ENCODE assay signal across 8 cellular contexts in the genomic region with DNA sequence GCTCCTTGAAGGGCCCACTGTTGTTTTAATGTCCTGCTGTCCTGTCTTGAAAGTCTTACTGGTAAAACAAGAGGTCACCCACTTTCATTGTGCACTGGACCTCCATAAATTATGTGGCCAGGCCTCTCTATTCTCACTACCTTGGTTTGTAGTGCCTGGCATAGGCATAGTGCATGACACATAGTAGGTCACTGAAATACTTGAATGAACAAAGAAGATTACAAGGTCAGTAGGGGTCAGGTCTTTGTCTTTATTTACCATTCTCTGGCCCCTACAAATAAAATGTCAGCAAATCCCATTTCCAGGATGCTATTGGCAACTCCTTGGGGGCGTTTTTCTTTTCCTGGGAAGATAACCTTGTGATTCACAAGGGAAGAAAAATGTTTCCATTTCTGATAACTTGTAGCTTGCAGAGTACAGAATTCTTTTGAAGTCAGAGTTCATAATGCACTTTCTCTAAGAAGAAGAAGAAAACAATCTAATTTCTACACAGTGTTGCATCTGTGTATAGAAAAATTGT. TPM values are rescaled to one million over a fixed set of nuclear protein-coding genes. Genes with fewer than 3 reads are reported as not detected.
A peak's percentile ranks its signal among the peaks of the same experiment; 100 is the strongest.
DNase-seq lines count a peak whose midpoint lies in the region; ATAC-seq and TF ChIP-seq lines count a peak whose summit lies in the region.

No MANE protein-coding gene starts in this region.

- H3K4me3 Mint-ChIP-seq in activated T-cell treated with anti-CD3 and anti-CD28 coated beads, Interleukin-2, amount 50 U/mL, for 24 hours = peak overlapping the region; percentile 95
- H3K4me3 Mint-ChIP-seq in activated naive CD8-positive, alpha-beta T cell treated with anti-CD3 and anti-CD28 coated beads, Interleukin-2, amount 10 ng/mL, durations not matched to agents 7 days and 5 days = peak overlapping the region; percentile 95
- peak overlapping the region; percentile 92 to 99 (median 93) for H3K4me3 Mint-ChIP-seq in immature natural killer cell

- intact Hi-C loops in testis (cut with DNase I; ENCODE audit: low total_unique reads) = no loop called here

- no peaks in the 10 kb centered on the region for H3K9me3 ChIP-seq in testis

- peak overlapping the region; percentile 78 to 88 for H3K27ac ChIP-seq in testis

- H3K9me3 Mint-ChIP-seq in activated T-cell treated with anti-CD3 and anti-CD28 coated beads, Interleukin-2, amount 50 U/mL, for 24 hours = no peaks in the 10 kb centered on the region
- no peaks in the 10 kb centered on the region for H3K9me3 Mint-ChIP-seq in activated naive CD8-positive, alpha-beta T cell treated with anti-CD3 and anti-CD28 coated beads, Interleukin-2, amount 10 ng/mL, durations not matched to agents 7 days and 5 days
- H3K9me3 Mint-ChIP-seq in immature natural killer cell = no peaks in the 10 kb centered on the region

- peaks cover 62% of the 10 kb centered on the region for H3K36me3 Mint-ChIP-seq in activated T-cell treated with anti-CD3 and anti-CD28 coated beads, Interleukin-2, amount 50 U/mL, for 24 hours (ENCODE audit: low read depth)
- H3K36me3 Mint-ChIP-seq in activated naive CD8-positive, alpha-beta T cell treated with anti-CD3 and anti-CD28 coated beads, Interleukin-2, amount 10 ng/mL, durations not matched to agents 7 days and 5 days = peaks cover 34% of the 10 kb centered on the region
- H3K36me3 Mint-ChIP-seq in immature natural killer cell = peaks cover 13 to 32% (median 23%) of the 10 kb centered on the region in 3 donors

- no peak for TF ChIP-seq POLR2A in testis (IDR thresholded peaks at IDR 0.05)

- POLR2A ChIA-PET in activated naive CD8-positive, alpha-beta T cell treated with anti-CD3 and anti-CD28 coated beads, Interleukin-2, amount 10 ng/mL, durations not matched to agents 7 days and 5 days (lab: Charles Lee) = interaction anchor here (1.4 to 2.3 kb wide), 4 partner anchors 11 to 64 kb away, joined by 3 to 13 read pairs (median 5); no protein-coding TSS in a partner anchor

- H3K4me1 Mint-ChIP-seq in activated T-cell treated with anti-CD3 and anti-CD28 coated beads, Interleukin-2, amount 50 U/mL, for 24 hours (ENCODE audit: low read depth) = peaks cover 42% of the 10 kb centered on the region
- peaks cover 40% of the 10 kb centered on the region for H3K4me1 Mint-ChIP-seq in activated naive CD8-positive, alpha-beta T cell treated with anti-CD3 and anti-CD28 coated beads, Interleukin-2, amount 10 ng/mL, durations not matched to agents 7 days and 5 days
- peaks cover 43 to 67% of the 10 kb centered on the region in 2 donors for H3K4me1 Mint-ChIP-seq in immature natural killer cell

- H3K27me3 Mint-ChIP-seq in activated T-cell treated with anti-CD3 and anti-CD28 coated beads, Interleukin-2, amount 50 U/mL, for 24 hours = no peaks in the 10 kb centered on the region
- H3K27me3 Mint-ChIP-seq in activated naive CD8-positive, alpha-beta T cell treated with anti-CD3 and anti-CD28 coated beads, Interleukin-2, amount 10 ng/mL, durations not matched to agents 7 days and 5 days = peaks cover 2% of the 10 kb centered on the region
- peaks cover 0 to 7% (median 3%) of the 10 kb centered on the region in 3 donors for H3K27me3 Mint-ChIP-seq in immature natural killer cell (ENCODE audit: low read depth in 3 of 3)

- no peaks in the 10 kb centered on the region for H3K36me3 ChIP-seq in testis (ENCODE audit: low read depth, missing control alignments)

- H3K4me3 ChIP-seq in testis = peak overlapping the region; percentile 86 to 91

- peaks cover 20% of the 10 kb centered on the region for H3K4me1 ChIP-seq in testis

- H3K27ac Mint-ChIP-seq in activated T-cell treated with anti-CD3 and anti-CD28 coated beads, Interleukin-2, amount 50 U/mL, for 24 hours = peak overlapping the region; percentile 96
- H3K27ac Mint-ChIP-seq in activated naive CD8-positive, alpha-beta T cell treated with anti-CD3 and anti-CD28 coated beads, Interleukin-2, amount 10 ng/mL, durations not matched to agents 7 days and 5 days = peak overlapping the region; percentile 91
- H3K27ac Mint-ChIP-seq in immature natural killer cell = peak overlapping the region in 4 of 6 donors; percentile 79 to 97 (median 92)

- DNase-seq in activated T-cell treated with anti-CD3 and anti-CD28 coated beads, Interleukin-2, amount 50 U/mL, for 24 hours = no peak
- no peak for DNase-seq in activated T-cell treated with anti-CD3 and anti-CD28 coated beads, Interleukin-2, amount 50 U/mL, for 1 hour
- no peak for DNase-seq in activated naive CD8-positive, alpha-beta T cell treated with anti-CD3 and anti-CD28 coated beads, Interleukin-2, amount 10 ng/mL, durations not matched to agents 7 days and 5 days
- DNase-seq in immature natural killer cell (no peak), testis (no peak), DMS 273 treated with DMSO at 0.1 percent for 48 hours (lab: John Stamatoyannopoulos, UW) (no peak)

- H3K27me3 ChIP-seq in testis = no peaks in the 10 kb centered on the region

- TF ChIP-seq CTCF in testis (IDR thresholded peaks at IDR 0.05) = no peak

- WGBS in testis, 2 donors = 13 to 38% methylated on average over 1 of the region's 1 CpG

- no peak for ATAC-seq in activated naive CD8-positive, alpha-beta T cell treated with anti-CD3 and anti-CD28 coated beads, Interleukin-2, amount 10 ng/mL, durations not matched to agents 7 days and 5 days (ENCODE audit: low read depth)
- ATAC-seq in HG03135 (IDR thresholded peaks at IDR 0.05; ENCODE audit: unreplicated experiment) = no peak
- ATAC-seq in GM18520 (IDR thresholded peaks at IDR 0.05; ENCODE audit: unreplicated experiment) = no peak

RNA-seq across cellular contexts. Expression of gene PGM2, which starts 1.4 kb away (rescaled TPM):
- 10 to 100 TPM; 42.2 to 44.2 TPM for total RNA-seq in activated naive CD8-positive, alpha-beta T cell treated with anti-CD3 and anti-CD28 coated beads, Interleukin-2, amount 10 ng/mL, durations not matched to agents 7 days and 5 days
- polyA plus RNA-seq in immature natural killer cell (10 to 100 TPM; 26.6 to 31.0 (median 30.1) TPM), testis (ENCODE audit: insufficient read depth, low read depth, low replicate concordance) (12.9 TPM)
- 10 to 100 TPM; 27.0 to 29.1 TPM for total RNA-seq in testis
